Comparison of ENCODE assay signal across 8 cellular contexts in the genomic region with DNA sequence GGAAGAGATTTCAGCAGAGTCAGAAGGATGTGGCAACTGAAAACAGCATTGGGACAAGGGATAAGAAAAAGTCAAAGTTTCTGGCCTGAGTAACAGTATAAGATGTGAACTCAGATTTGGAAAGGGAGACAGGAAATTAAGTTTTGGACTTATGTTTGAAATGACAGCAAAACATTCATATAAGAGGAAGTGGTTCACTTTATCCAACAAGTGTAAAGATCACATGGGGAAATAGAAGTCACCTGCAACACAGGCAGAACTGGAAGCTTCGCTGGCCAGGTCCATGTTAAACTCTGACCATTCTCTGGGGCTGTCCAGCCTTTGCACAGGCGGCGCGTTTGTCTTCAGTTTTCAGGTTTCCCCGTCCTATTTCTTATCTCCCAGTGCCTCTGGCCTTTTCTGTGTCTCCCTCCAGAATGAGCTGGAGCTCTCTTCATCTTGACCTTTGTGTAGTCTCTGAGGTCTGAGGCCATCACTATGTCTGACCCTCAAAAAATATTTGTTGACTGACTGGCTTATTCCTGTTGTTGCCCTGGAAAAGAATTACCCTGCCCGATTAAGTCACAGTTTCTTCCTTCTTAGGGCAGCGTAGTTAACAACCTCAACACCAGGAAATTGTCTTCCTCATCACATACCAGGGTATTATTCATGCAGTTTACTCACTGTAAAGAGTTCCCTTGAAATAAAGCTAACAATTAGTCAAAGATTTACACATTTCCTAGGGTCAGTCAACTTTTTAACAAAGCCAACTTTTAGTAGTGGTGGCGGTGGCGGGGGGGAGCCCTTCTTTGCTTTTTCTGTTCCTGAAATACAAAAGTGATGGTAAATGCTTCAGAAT. TPM values are rescaled to one million over a fixed set of nuclear protein-coding genes. Genes with fewer than 3 reads are reported as not detected.
DNase-seq lines count a peak whose midpoint lies in the region; ATAC-seq and TF ChIP-seq lines count a peak whose summit lies in the region.

No MANE protein-coding gene starts in this region.

- H3K27ac ChIP-seq in heart left ventricle (peak overlapping the region in 10 of 12 donors; percentile 24 to 97 (median 90)), epithelial cell of prostate (peak overlapping the region; percentile 98)

- ATAC-seq in heart left ventricle (no peak), left ventricle myocardium superior (no peak), GM18517 (IDR thresholded peaks at IDR 0.05; ENCODE audit: unreplicated experiment) (no peak), GM21528 (IDR thresholded peaks at IDR 0.05; ENCODE audit: low FRiP score, unreplicated experiment) (no peak), GM18505 (IDR thresholded peaks at IDR 0.05; ENCODE audit: unreplicated experiment) (no peak)

- peak overlapping the region; percentile 80 for H3K4me3 Mint-ChIP-seq in T-helper 2 cell treated with Interferon-gamma antibody and Interleukin-4, amounts not matched to agents 5 μg/mL and 100 μg/mL, for 36 hours
- H3K4me3 Mint-ChIP-seq in nephron = peak overlapping the region; percentile 85 to 89 (median 86)

- H3K27me3 ChIP-seq in heart left ventricle = no peaks in the 10 kb centered on the region

- H3K4me3 ChIP-seq in heart left ventricle = peak overlapping the region in 9 of 12 donors; percentile 80 to 98 (median 92)

- intact Hi-C loops in heart left ventricle (cut with DNase I) (loop anchor here in 3 of 10 donors (5.0 kb wide), 3 partner anchors 37 to 57 kb away; no protein-coding TSS in a partner anchor), left ventricle myocardium superior (cut with micrococcal nuclease) (no loop called here)

- H3K9me3 Mint-ChIP-seq in T-helper 2 cell treated with Interferon-gamma antibody and Interleukin-4, amounts not matched to agents 5 μg/mL and 100 μg/mL, for 36 hours = no peaks in the 10 kb centered on the region
- H3K9me3 Mint-ChIP-seq in nephron = no peaks in the 10 kb centered on the region

- H3K27me3 Mint-ChIP-seq in T-helper 2 cell treated with Interferon-gamma antibody and Interleukin-4, amounts not matched to agents 5 μg/mL and 100 μg/mL, for 36 hours (ENCODE audit: low read depth) = peaks cover 2% of the 10 kb centered on the region
- peaks cover 5% of the 10 kb centered on the region for H3K27me3 Mint-ChIP-seq in nephron (ENCODE audit: low read depth)

- peaks cover 22% of the 10 kb centered on the region for H3K36me3 Mint-ChIP-seq in T-helper 2 cell treated with Interferon-gamma antibody and Interleukin-4, amounts not matched to agents 5 μg/mL and 100 μg/mL, for 36 hours (ENCODE audit: low read depth)
- no peaks in the 10 kb centered on the region for H3K36me3 Mint-ChIP-seq in nephron (ENCODE audit: low read depth)

- no peaks in the 10 kb centered on the region for H3K36me3 ChIP-seq in heart left ventricle

- H3K9me3 ChIP-seq in heart left ventricle = no peaks in the 10 kb centered on the region

- H3K4me1 ChIP-seq in heart left ventricle = peaks cover 0 to 64% (median 17%) of the 10 kb centered on the region in 12 donors

- TF ChIP-seq POLR2A in heart left ventricle (IDR thresholded peaks at IDR 0.05) = no peak
- TF ChIP-seq POLR2A in GM18505 (IDR thresholded peaks at IDR 0.05; ENCODE audit: borderline replicate concordance, extremely low read depth, insufficient read depth, insufficient read length) = no peak

- DNase-seq in heart left ventricle (no peak), left ventricle myocardium superior (no peak), epithelial cell of prostate (ENCODE audit: low read depth, low spot score) (peak; percentile 88)
- DNase-seq in T-helper 2 cell treated with Interferon-gamma antibody and Interleukin-4, amounts not matched to agents 5 μg/mL and 100 μg/mL, for 36 hours (ENCODE audit: low spot score) = peak; percentile 24

- H3K27ac Mint-ChIP-seq in T-helper 2 cell treated with Interferon-gamma antibody and Interleukin-4, amounts not matched to agents 5 μg/mL and 100 μg/mL, for 36 hours = peak overlapping the region; percentile 86
- H3K27ac Mint-ChIP-seq in nephron = peak overlapping the region; percentile 92 to 97 (median 96)

- 58 to 68% (median 64%) methylated on average over 9 of the region's 9 CpGs for WGBS in heart left ventricle, 4 donors

- peaks cover 50% of the 10 kb centered on the region for H3K4me1 Mint-ChIP-seq in T-helper 2 cell treated with Interferon-gamma antibody and Interleukin-4, amounts not matched to agents 5 μg/mL and 100 μg/mL, for 36 hours (ENCODE audit: low read depth)
- H3K4me1 Mint-ChIP-seq in nephron = peaks cover 31% of the 10 kb centered on the region

- TF ChIP-seq CTCF in heart left ventricle (IDR thresholded peaks at IDR 0.05) (no peak), nephron (IDR thresholded peaks at IDR 0.05; ENCODE audit: unreplicated experiment in 3 of 3) (no peak)

RNA-seq across cellular contexts. Expression of gene RASA2, which starts 1.0 kb away (rescaled TPM):
- total RNA-seq in heart left ventricle (10 to 100 TPM in 1 of 9 donors, 1 to 10 TPM in 8; 2.2 to 12.3 (median 4.2) TPM), left ventricle myocardium superior (5.1 TPM)
- 1 to 10 TPM; 2.0 to 2.2 TPM for polyA plus RNA-seq in heart left ventricle

Comparison
In these comparisons a context has a peak if more than half of its experiments do, and no peak if none do; other contexts are left out.
1. DNase-seq: peak in T-helper 2 cell treated with Interferon-gamma antibody and Interleukin-4, amounts not matched to agents 5 μg/mL and 100 μg/mL, for 36 hours (single experiment) and epithelial cell of prostate (single experiment); none in heart left ventricle (0 of 5) and left ventricle myocardium superior (single experiment).